Comparison of ENCODE assay signal across 8 cellular contexts in genomic region chr6:142946181-142946923, GRCh38. TPM values are rescaled to one million over a fixed set of nuclear protein-coding genes. Genes with fewer than 3 reads are reported as not detected.
DNase-seq lines count a peak whose midpoint lies in the region; ATAC-seq and TF ChIP-seq lines count a peak whose summit lies in the region.

No MANE protein-coding gene starts in this region.

- H3K27ac ChIP-seq in RWPE1: peak overlapping the region; percentile 97

- peak overlapping the region; percentile 94 to 98 (median 97) for H3K4me3 Mint-ChIP-seq in nephron

- DNase-seq in COR-L47 (lab: John Stamatoyannopoulos, UW) (peak; percentile 67), RWPE1 (ENCODE audit: low spot score) (peak; percentile 94), activated gamma-delta T cell (lab: John Stamatoyannopoulos, UW) (peak; percentile 93), fibroblast of the aortic adventitia (ENCODE audit: low read depth) (peak; percentile 98)
- peak; percentile 82 for DNase-seq in Jurkat, Clone E6-1 (ENCODE audit: low read depth, low spot score)
- peak; percentile 82 to 93 (median 90) for DNase-seq in stimulated activated naive CD4-positive, alpha-beta T cell (lab: John Stamatoyannopoulos, UW)

- H3K9me3 Mint-ChIP-seq in nephron: no peaks in the 10 kb centered on the region

- peak; percentile 24 for ATAC-seq in GM21526 (IDR thresholded peaks at IDR 0.05; ENCODE audit: low FRiP score, unreplicated experiment)

- peaks cover 6% of the 10 kb centered on the region for H3K27me3 Mint-ChIP-seq in nephron (ENCODE audit: low read depth)

- peak overlapping the region; percentile 88 for H3K4me3 ChIP-seq in Jurkat, Clone E6-1 (ENCODE audit: low read length)
- H3K4me3 ChIP-seq in fibroblast of the aortic adventitia (ENCODE audit: low read depth, low read length): peak overlapping the region; percentile 99

- no peak for TF ChIP-seq CTCF in RWPE1 (conservative IDR thresholded peaks at IDR 0.05; ENCODE audit: low read depth)
- TF ChIP-seq CTCF in fibroblast of the aortic adventitia (IDR thresholded peaks at IDR 0.05; ENCODE audit: insufficient read depth, low read length): no peak
- TF ChIP-seq CTCF in nephron (IDR thresholded peaks at IDR 0.05; ENCODE audit: unreplicated experiment in 3 of 3): no peak

- CTCF ChIA-PET in RWPE1 (lab: Yijun Ruan, JAX): interaction anchor here (0.6 to 1.0 kb wide), 2 partner anchors 114 to 215 kb away, joined by 3 read pairs; no protein-coding TSS in a partner anchor

- peaks cover 35% of the 10 kb centered on the region for H3K4me1 Mint-ChIP-seq in nephron

- no peaks in the 10 kb centered on the region for H3K36me3 Mint-ChIP-seq in nephron (ENCODE audit: low read depth)

- H3K27ac Mint-ChIP-seq in nephron: peak overlapping the region; percentile 93 to 97 (median 97)

- POLR2A ChIA-PET in RWPE1 (lab: Yijun Ruan, JAX; ENCODE audit: low non-redundant PET): interaction anchor here (1.4 kb wide), 1 partner anchor 114 kb away, joined by 4 read pairs; no protein-coding TSS in a partner anchor

RNA-seq across cellular contexts. Expression of gene HIVEP2, which starts 1.4 kb away (rescaled TPM):
- 10.4 TPM for polyA plus RNA-seq in Jurkat, Clone E6-1 (2012; ENCODE audit: insufficient read depth, insufficient read length)
- total RNA-seq in fibroblast of the aortic adventitia (ENCODE audit: low replicate concordance): 11.5 and 23.1 TPM in 2 replicates

Comparison
In these comparisons a context has a peak if more than half of its experiments do, and no peak if none do; other contexts are left out.
1. Peak in every context shown above with its lines: DNase-seq, ATAC-seq, H3K4me3 ChIP-seq and H3K27ac ChIP-seq.